ENCODE assay signal across 27 cellular contexts in genomic region chr13:113095146-113096051, GRCh38. TPM values are rescaled to one million over a fixed set of nuclear protein-coding genes. Genes with fewer than 3 reads are reported as not detected.
"Had no signal": no experiment of that assay in that cellular context is flagged by ENCODE, and none has a peak within 500 bp of the region (broad histone marks: within the 10 kb centered on the region; RNA-seq: fewer than 3 reads in every experiment).

No MANE protein-coding gene starts in this region.

- H3K27ac ChIP-seq: epithelial cell of prostate, left lung, parathyroid adenoma, right lobe of liver, stomach, suprapubic skin, tibial nerve, uterus had no signal

- H3K27me3 Mint-ChIP-seq: activated CD4-positive, alpha-beta T cell treated with anti-CD3 and anti-CD28 coated beads for 36 hours; activated naive CD8-positive, alpha-beta T cell treated with anti-CD3 and anti-CD28 coated beads for 36 hours; activated T-cell treated with anti-CD3 and anti-CD28 coated beads, Interleukin-2, amount 50 U/mL, for 24 hours; activated T-helper 17 cell treated with anti-CD3 and anti-CD28 coated beads, Interleukin-2, amount 50 U/mL, for 72 hours; natural killer cell treated with Interleukin-12 subunit alpha and Interleukin-12 subunit beta and Interleukin-15 and Interleukin-18, amount 100 ng/mL, for 72 hours had no signal

- H3K9me3 ChIP-seq: left lung, right lobe of liver, stomach, suprapubic skin, tibial nerve, uterus had no signal

- H3K27ac Mint-ChIP-seq: activated CD4-positive, alpha-beta T cell treated with anti-CD3 and anti-CD28 coated beads for 36 hours; activated naive CD8-positive, alpha-beta T cell treated with anti-CD3 and anti-CD28 coated beads for 36 hours; activated T-cell treated with anti-CD3 and anti-CD28 coated beads, Interleukin-2, amount 50 U/mL, for 24 hours; activated T-helper 17 cell treated with anti-CD3 and anti-CD28 coated beads, Interleukin-2, amount 50 U/mL, for 72 hours; memory B cell; natural killer cell treated with Interleukin-12 subunit alpha and Interleukin-12 subunit beta and Interleukin-15 and Interleukin-18, amount 100 ng/mL, for 72 hours; stimulated activated memory B cell treated with anti-CD40 and anti-IgM and Interleukin-4, amounts not matched to agents 10 μg/mL and 1 μg/mL and 100 μg/mL, for 72 hours had no signal

- H3K36me3 Mint-ChIP-seq: activated naive CD8-positive, alpha-beta T cell treated with anti-CD3 and anti-CD28 coated beads for 36 hours; memory B cell; natural killer cell treated with Interleukin-12 subunit alpha and Interleukin-12 subunit beta and Interleukin-15 and Interleukin-18, amount 100 ng/mL, for 72 hours; stimulated activated memory B cell treated with anti-CD40 and anti-IgM and Interleukin-4, amounts not matched to agents 10 μg/mL and 1 μg/mL and 100 μg/mL, for 72 hours had no signal

- FAIRE-seq: bronchial epithelial cell, keratinocyte, small intestine had no signal

- H3K9ac ChIP-seq: parathyroid adenoma had no signal

- H3K27me3 ChIP-seq: right lobe of liver, suprapubic skin, uterus had no signal

- H3K9me3 Mint-ChIP-seq: activated naive CD8-positive, alpha-beta T cell treated with anti-CD3 and anti-CD28 coated beads for 36 hours; activated T-cell treated with anti-CD3 and anti-CD28 coated beads, Interleukin-2, amount 50 U/mL, for 24 hours; activated T-helper 17 cell treated with anti-CD3 and anti-CD28 coated beads, Interleukin-2, amount 50 U/mL, for 72 hours; memory B cell; natural killer cell treated with Interleukin-12 subunit alpha and Interleukin-12 subunit beta and Interleukin-15 and Interleukin-18, amount 100 ng/mL, for 72 hours; stimulated activated memory B cell treated with anti-CD40 and anti-IgM and Interleukin-4, amounts not matched to agents 10 μg/mL and 1 μg/mL and 100 μg/mL, for 72 hours had no signal

- H3K36me3 ChIP-seq: right lobe of liver, uterus had no signal

- ATAC-seq: activated CD4-positive, alpha-beta T cell treated with anti-CD3 and anti-CD28 coated beads for 36 hours; activated T-helper 17 cell treated with anti-CD3 and anti-CD28 coated beads, Interleukin-2, amount 50 U/mL, for 72 hours; left lung had no signal

- DNase-seq: activated CD4-positive, alpha-beta T cell treated with anti-CD3 and anti-CD28 coated beads for 36 hours; activated CD4-positive, alpha-beta T cell treated with anti-CD3 and anti-CD28 coated beads, Interleukin-2, amount 50 U/mL, for 4 hours; activated CD8-positive, alpha-beta memory T cell treated with anti-CD3 and anti-CD28 coated beads for 24 hours; activated CD8-positive, alpha-beta memory T cell treated with anti-CD3 and anti-CD28 coated beads, Interleukin-2, amount 50 U/mL, for 4 hours; activated naive CD8-positive, alpha-beta T cell treated with anti-CD3 and anti-CD28 coated beads for 36 hours; activated T-cell treated with anti-CD3 and anti-CD28 coated beads, Interleukin-2, amount 50 U/mL, for 24 hours; cerebellar nuclear complex; cortex of kidney; nucleus accumbens; small intestine; stimulated activated CD4-positive, alpha-beta T cell treated with anti-CD3 and anti-CD28 coated beads, Interleukin-15, amount 100 ng/mL, for 24 hours; stomach; T-helper 1 cell; uterus had no signal

- H3K4me3 ChIP-seq: left lung, right lobe of liver, stomach, suprapubic skin, tibial nerve, uterus had no signal

- H2AFZ ChIP-seq: parathyroid adenoma had no signal

- H3K4me1 ChIP-seq: left lung, parathyroid adenoma, right lobe of liver, stomach, suprapubic skin, tibial nerve, uterus had no signal

- H3K4me3 Mint-ChIP-seq: activated CD4-positive, alpha-beta T cell treated with anti-CD3 and anti-CD28 coated beads for 36 hours; activated naive CD8-positive, alpha-beta T cell treated with anti-CD3 and anti-CD28 coated beads for 36 hours; activated T-cell treated with anti-CD3 and anti-CD28 coated beads, Interleukin-2, amount 50 U/mL, for 24 hours; activated T-helper 17 cell treated with anti-CD3 and anti-CD28 coated beads, Interleukin-2, amount 50 U/mL, for 72 hours; memory B cell; natural killer cell treated with Interleukin-12 subunit alpha and Interleukin-12 subunit beta and Interleukin-15 and Interleukin-18, amount 100 ng/mL, for 72 hours; stimulated activated memory B cell treated with anti-CD40 and anti-IgM and Interleukin-4, amounts not matched to agents 10 μg/mL and 1 μg/mL and 100 μg/mL, for 72 hours had no signal

- H3K4me1 Mint-ChIP-seq: activated CD4-positive, alpha-beta T cell treated with anti-CD3 and anti-CD28 coated beads for 36 hours; activated naive CD8-positive, alpha-beta T cell treated with anti-CD3 and anti-CD28 coated beads for 36 hours; activated T-helper 17 cell treated with anti-CD3 and anti-CD28 coated beads, Interleukin-2, amount 50 U/mL, for 72 hours; memory B cell; stimulated activated memory B cell treated with anti-CD40 and anti-IgM and Interleukin-4, amounts not matched to agents 10 μg/mL and 1 μg/mL and 100 μg/mL, for 72 hours had no signal

RNA-seq across cellular contexts. Expression of gene F7, which starts 10.2 kb away (rescaled TPM):
- total RNA-seq: bronchial epithelial cell; fibroblast of villous mesenchyme; left lung; natural killer cell treated with Interleukin-12 subunit alpha and Interleukin-12 subunit beta and Interleukin-15 and Interleukin-18, amount 100 ng/mL, for 72 hours; stomach; suprapubic skin; tibial nerve had no signal
- polyA plus RNA-seq: keratinocyte had no signal

RNA-seq across cellular contexts. Expression of gene F10, which starts 27.2 kb away (rescaled TPM):
- total RNA-seq: activated CD4-positive, alpha-beta T cell treated with anti-CD3 and anti-CD28 coated beads for 36 hours; activated naive CD8-positive, alpha-beta T cell treated with anti-CD3 and anti-CD28 coated beads for 36 hours; natural killer cell treated with Interleukin-12 subunit alpha and Interleukin-12 subunit beta and Interleukin-15 and Interleukin-18, amount 100 ng/mL, for 72 hours had no signal
- polyA plus RNA-seq: keratinocyte had no signal
